1 cellular context compared by ENCODE assay signal in genomic region chr15:40436116-40436891, GRCh38.
TF ChIP-seq lines count a peak whose summit lies in the region.

No MANE protein-coding gene starts in this region.

TF ChIP-seq in IMR-90, 13 proteins besides CTCF, POLR2A, EP300 and RAD21:
- TF ChIP-seq RFX5 (IDR thresholded peaks at IDR 0.05; ENCODE audit: low read depth, low read length) = no peak
